In the genomic region with DNA sequence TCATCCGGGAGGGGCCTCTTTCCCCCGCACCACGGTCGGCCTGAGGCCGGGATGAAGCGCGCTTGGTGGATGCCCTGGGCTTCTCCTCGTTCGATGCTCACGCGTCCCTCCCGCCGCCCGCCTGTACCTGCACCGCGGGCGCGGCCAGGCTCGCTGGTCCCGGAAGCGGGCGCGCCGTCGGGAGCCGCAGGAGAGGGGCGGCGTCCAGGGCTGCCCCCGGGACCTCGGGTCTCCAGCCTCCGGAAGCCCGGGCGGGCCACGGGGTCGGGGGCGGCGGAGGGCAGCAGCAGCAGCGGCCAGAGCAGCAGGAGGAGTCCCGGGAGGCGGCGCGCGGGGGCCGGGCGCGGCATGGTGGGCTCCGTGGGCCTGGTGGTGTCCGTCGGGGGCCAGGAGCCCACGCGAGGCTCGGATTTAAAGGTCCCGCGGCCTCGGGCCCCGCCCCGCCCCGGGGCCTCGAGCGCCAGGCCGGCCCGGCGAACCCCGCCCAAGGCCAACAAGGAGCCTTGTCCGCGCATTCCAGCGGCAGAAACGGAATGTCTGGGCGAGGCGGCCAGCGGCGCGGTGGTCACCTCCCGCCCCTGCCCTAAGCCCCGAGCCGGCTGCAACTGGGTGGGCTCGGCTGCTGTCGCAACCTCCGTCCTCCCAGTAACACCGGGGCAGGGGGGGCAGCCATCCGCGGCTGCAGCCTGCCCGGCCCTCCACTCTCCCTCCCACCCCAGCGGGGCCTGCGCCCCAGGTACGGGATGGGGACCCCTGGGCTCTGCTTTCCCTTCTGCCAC, we compare ENCODE assay signal across 1 cellular context.
A peak's percentile ranks its signal among the peaks of the same experiment; 100 is the strongest.
TF ChIP-seq lines count a peak whose summit lies in the region.

A gene with protein sequence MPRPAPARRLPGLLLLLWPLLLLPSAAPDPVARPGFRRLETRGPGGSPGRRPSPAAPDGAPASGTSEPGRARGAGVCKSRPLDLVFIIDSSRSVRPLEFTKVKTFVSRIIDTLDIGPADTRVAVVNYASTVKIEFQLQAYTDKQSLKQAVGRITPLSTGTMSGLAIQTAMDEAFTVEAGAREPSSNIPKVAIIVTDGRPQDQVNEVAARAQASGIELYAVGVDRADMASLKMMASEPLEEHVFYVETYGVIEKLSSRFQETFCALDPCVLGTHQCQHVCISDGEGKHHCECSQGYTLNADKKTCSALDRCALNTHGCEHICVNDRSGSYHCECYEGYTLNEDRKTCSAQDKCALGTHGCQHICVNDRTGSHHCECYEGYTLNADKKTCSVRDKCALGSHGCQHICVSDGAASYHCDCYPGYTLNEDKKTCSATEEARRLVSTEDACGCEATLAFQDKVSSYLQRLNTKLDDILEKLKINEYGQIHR (minus strand): TSS at position 387 of the 779 bp plus-strand sequence. CDS start 37 bp downstream, at position 350.

TF ChIP-seq in IMR-90, 13 proteins besides CTCF, POLR2A, EP300 and RAD21:
- TF ChIP-seq NFE2L2 (IDR thresholded peaks at IDR 0.05; ENCODE audit: low read depth, low read length) (no peak), BHLHE40 (IDR thresholded peaks at IDR 0.05; ENCODE audit: low read depth, low read length) (no peak), MAZ (IDR thresholded peaks at IDR 0.05; ENCODE audit: borderline replicate concordance, low read depth, low read length) (peak; percentile 49; the same call in 1 of the 2 replicates), MAFK (IDR thresholded peaks at IDR 0.05; ENCODE audit: low read depth, low read length) (no peak), FOS (IDR thresholded peaks at IDR 0.05; ENCODE audit: low read depth, low read length) (no peak)
